In genomic region chr14:22887260-22887989, GRCh38 we compare ENCODE assay signal across 6 cellular contexts.
DNase-seq lines count a peak whose midpoint lies in the region; ATAC-seq and TF ChIP-seq lines count a peak whose summit lies in the region.

No MANE protein-coding gene starts in this region.

- CTCF ChIA-PET in RWPE1 (lab: Yijun Ruan, JAX), result interaction anchor here (1.1 to 1.5 kb wide), 5 partner anchors 9 to 65 kb away, joined by 3 to 8 read pairs (median 3); no protein-coding TSS in a partner anchor

- DNase-seq in RWPE1 (ENCODE audit: low spot score) (peak; percentile 69), epidermal melanocyte (ENCODE audit: insufficient read length, low spot score) (peak; percentile 59), pons (ENCODE audit: low spot score) (peak; percentile 17), activated gamma-delta T cell treated with Interleukin-2 at 50 U/mL for 16 hours (no peak)

- no peak for TF ChIP-seq CTCF in RWPE1 (conservative IDR thresholded peaks at IDR 0.05; ENCODE audit: low read depth)

- peak overlapping the region; percentile 88 for H3K27ac ChIP-seq in RWPE1

- peak; percentile 36 for ATAC-seq in GM18867 (IDR thresholded peaks at IDR 0.05; ENCODE audit: unreplicated experiment)
- peak; percentile 45 for ATAC-seq in HG03378 (IDR thresholded peaks at IDR 0.05; ENCODE audit: unreplicated experiment)

- POLR2A ChIA-PET in RWPE1 (lab: Yijun Ruan, JAX; ENCODE audit: low non-redundant PET), result no interaction called here
